16 cellular contexts compared by ENCODE assay signal in genomic region chr5:167167191-167167590, GRCh38.
"Had no signal": no experiment of that assay in that cellular context is flagged by ENCODE, and none has a peak within 500 bp of the region (broad histone marks: within the 10 kb centered on the region; RNA-seq: fewer than 3 reads in every experiment).

No MANE protein-coding gene starts in this region.

- H3K36me3 Mint-ChIP-seq: naive thymus-derived CD8-positive, alpha-beta T cell had no signal

- H3K27me3 ChIP-seq: heart left ventricle, right atrium auricular region, sigmoid colon, stomach, transverse colon had no signal

- H3K27ac ChIP-seq: heart left ventricle, right atrium auricular region, sigmoid colon, stomach, thoracic aorta, transverse colon had no signal

- H3K4me3 ChIP-seq: heart left ventricle, mucosa of descending colon, right atrium auricular region, sigmoid colon, stomach, thoracic aorta, transverse colon had no signal

- DNase-seq: erythroblast; foreskin melanocyte; heart left ventricle; hippocampal formation; mucosa of descending colon; naive thymus-derived CD8-positive, alpha-beta T cell; posterior cingulate gyrus; sigmoid colon; small intestine; stimulated activated CD4-positive, alpha-beta T cell treated with anti-CD3 and anti-CD28 coated beads, Interleukin-12 subunit alpha, Interleukin-12 subunit beta, amount 100 ng/mL, for 4 hours; stimulated activated naive CD4-positive, alpha-beta T cell; stomach; substantia nigra; transverse colon had no signal

- H3K4me1 Mint-ChIP-seq: naive thymus-derived CD8-positive, alpha-beta T cell had no signal

- H3K27me3 Mint-ChIP-seq: naive thymus-derived CD8-positive, alpha-beta T cell had no signal

- H3K4me3 Mint-ChIP-seq: naive thymus-derived CD8-positive, alpha-beta T cell had no signal

- H3K27ac Mint-ChIP-seq: naive thymus-derived CD8-positive, alpha-beta T cell had no signal
